Comparison of ENCODE assay signal across 1 cellular context in genomic region chr22:23578306-23578705, GRCh38.
TF ChIP-seq lines count a peak whose summit lies in the region.

No MANE protein-coding gene starts in this region.

TF ChIP-seq in IMR-90, 13 proteins besides CTCF, POLR2A, EP300 and RAD21:
- TF ChIP-seq MXI1 (IDR thresholded peaks at IDR 0.05; ENCODE audit: borderline replicate concordance, low read depth, low read length): no peak
- TF ChIP-seq SMC3 (IDR thresholded peaks at IDR 0.05; ENCODE audit: low read depth, low read length): no peak
- TF ChIP-seq RFX5 (IDR thresholded peaks at IDR 0.05; ENCODE audit: low read depth, low read length): no peak
- no peak for TF ChIP-seq CHD1 (IDR thresholded peaks at IDR 0.05; ENCODE audit: low read depth, low read length)
- TF ChIP-seq BHLHE40 (IDR thresholded peaks at IDR 0.05; ENCODE audit: low read depth, low read length): no peak
- no peak for TF ChIP-seq USF2 (IDR thresholded peaks at IDR 0.05; ENCODE audit: low read depth, low read length)
